ENCODE assay signal across 14 cellular contexts in the genomic region with DNA sequence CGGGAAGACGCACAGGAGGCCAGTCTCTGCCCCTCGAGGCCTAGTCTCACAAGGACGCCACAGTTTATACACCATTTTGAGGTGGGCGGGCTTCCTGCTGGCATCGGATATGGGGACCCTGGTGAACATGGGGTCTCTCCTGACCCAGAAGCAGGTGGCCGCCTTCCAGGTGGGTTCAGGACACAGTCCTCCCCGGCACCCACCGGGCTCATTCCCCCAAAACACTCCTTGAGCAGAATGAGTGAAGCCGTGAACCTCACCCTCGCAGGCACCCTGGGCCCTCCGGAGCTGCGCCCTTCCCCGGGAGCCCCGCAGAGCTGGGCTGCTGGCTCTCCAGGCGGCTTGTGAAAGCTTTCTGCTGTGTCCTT. TPM values are rescaled to one million over a fixed set of nuclear protein-coding genes. Genes with fewer than 3 reads are reported as not detected.
DNase-seq lines count a peak whose midpoint lies in the region; ATAC-seq, FAIRE-seq and TF ChIP-seq lines count a peak whose summit lies in the region.
"Had no signal": no experiment of that assay in that cellular context is flagged by ENCODE, and none has a peak within 500 bp of the region (broad histone marks: within the 10 kb centered on the region; RNA-seq: fewer than 3 reads in every experiment).

No MANE protein-coding gene starts in this region.

- H3K27me3 ChIP-seq in GM23338 (ENCODE audit: insufficient read depth) = peaks cover 28% of the 10 kb centered on the region

- no peaks in the 10 kb centered on the region for H3K9me3 ChIP-seq in kidney (ENCODE audit: control insufficient read depth in 1 of 2, low read length in 2 of 2)
- H3K9me3 ChIP-seq: A549, HAP-1, SK-N-SH had no signal

- no peaks in the 10 kb centered on the region for H3K79me2 ChIP-seq in GM23338 (replicated peaks; ENCODE audit: insufficient read depth)

- no peak for FAIRE-seq in kidney (lab: Jason Lieb, UNC)
- FAIRE-seq: A549 had no signal

- no peak overlapping the region for H2AFZ ChIP-seq in GM23338

- H3K9me3 Mint-ChIP-seq in activated CD4-positive, alpha-beta T cell treated with anti-CD3 and anti-CD28 coated beads, Interleukin-2, amount 10 ng/mL, durations not matched to agents 7 days and 5 days = no peaks in the 10 kb centered on the region
- H3K9me3 Mint-ChIP-seq in activated T-cell treated with anti-CD3 and anti-CD28 coated beads, Interleukin-2, amount 50 U/mL, for 4 hours = no peaks in the 10 kb centered on the region
- no peaks in the 10 kb centered on the region for H3K9me3 Mint-ChIP-seq in stimulated activated memory B cell treated with anti-CD40 and anti-IgM and Interleukin-4, amounts not matched to agents 10 μg/mL and 1 μg/mL and 100 μg/mL, for 72 hours
- H3K9me3 Mint-ChIP-seq in GM23338 = peaks cover 3% of the 10 kb centered on the region; the same call in 1 of the 3 replicates

- no peak for ATAC-seq in activated T-cell treated with anti-CD3 and anti-CD28 coated beads, Interleukin-2, amount 50 U/mL, for 4 hours
- no peak for ATAC-seq in stimulated activated memory B cell treated with anti-CD40 and anti-IgM and Interleukin-4, amounts not matched to agents 10 μg/mL and 1 μg/mL and 100 μg/mL, for 72 hours
- ATAC-seq in GM23338 = no peak
- ATAC-seq in HG03039 (IDR thresholded peaks at IDR 0.05; ENCODE audit: unreplicated experiment) = no peak
- ATAC-seq: A549 had no signal

- no peak overlapping the region for H3K9ac ChIP-seq in kidney (ENCODE audit: low read length in 2 of 2)
- H3K9ac ChIP-seq: SK-N-SH had no signal

- H3K4me3 ChIP-seq in kidney (ENCODE audit: low read length in 2 of 2) (no peak overlapping the region), GM23338 (no peak overlapping the region)
- H3K4me3 ChIP-seq: A549, HAP-1 had no signal

- DNase-seq in activated CD4-positive, alpha-beta T cell treated with anti-CD3 and anti-CD28 coated beads, Interleukin-2, amount 10 ng/mL, durations not matched to agents 7 days and 5 days = no peak
- no peak for DNase-seq in activated CD4-positive, alpha-beta T cell treated with anti-CD3 and anti-CD28 coated beads for 4 hours
- DNase-seq in activated T-cell treated with anti-CD3 and anti-CD28 coated beads, Interleukin-2, amount 50 U/mL, for 4 hours = no peak
- DNase-seq in kidney (peak; percentile 63), GM23338 (ENCODE audit: low spot score) (no peak), Ammon's horn (ENCODE audit: low spot score) (no peak)
- DNase-seq: activated CD4-positive, alpha-beta T cell treated with anti-CD3 and anti-CD28 coated beads for 48 hours; NCI-H1417; SK-N-SH; trophoblast cell had no signal

- peak overlapping the region; percentile 94 for H3K27ac Mint-ChIP-seq in activated CD4-positive, alpha-beta T cell treated with anti-CD3 and anti-CD28 coated beads, Interleukin-2, amount 10 ng/mL, durations not matched to agents 7 days and 5 days
- peak overlapping the region; percentile 94 for H3K27ac Mint-ChIP-seq in stimulated activated memory B cell treated with anti-CD40 and anti-IgM and Interleukin-4, amounts not matched to agents 10 μg/mL and 1 μg/mL and 100 μg/mL, for 72 hours
- H3K27ac Mint-ChIP-seq in GM23338 = no peak overlapping the region

- H3K4me1 Mint-ChIP-seq in activated CD4-positive, alpha-beta T cell treated with anti-CD3 and anti-CD28 coated beads, Interleukin-2, amount 10 ng/mL, durations not matched to agents 7 days and 5 days = peaks cover 67% of the 10 kb centered on the region
- H3K4me1 Mint-ChIP-seq in activated T-cell treated with anti-CD3 and anti-CD28 coated beads, Interleukin-2, amount 50 U/mL, for 4 hours (ENCODE audit: low read depth) = peaks cover 70% of the 10 kb centered on the region
- peaks cover 84% of the 10 kb centered on the region for H3K4me1 Mint-ChIP-seq in stimulated activated memory B cell treated with anti-CD40 and anti-IgM and Interleukin-4, amounts not matched to agents 10 μg/mL and 1 μg/mL and 100 μg/mL, for 72 hours
- H3K4me1 Mint-ChIP-seq in GM23338 = peaks cover 25% of the 10 kb centered on the region

- CTCF ChIA-PET in activated CD4-positive, alpha-beta T cell treated with anti-CD3 and anti-CD28 coated beads, Interleukin-2, amount 10 ng/mL, durations not matched to agents 7 days and 5 days (lab: Charles Lee) = no interaction called here

- H3K4me1 ChIP-seq in kidney (ENCODE audit: control insufficient read depth in 1 of 2, insufficient read depth in 1 of 2, low read depth in 1 of 2, low read length in 2 of 2) (peaks cover 0 to 4% of the 10 kb centered on the region in 2 donors), GM23338 (ENCODE audit: insufficient read depth) (peaks cover 12% of the 10 kb centered on the region)
- H3K4me1 ChIP-seq: A549 had no signal

- H3K9me2 ChIP-seq in GM23338 (ENCODE audit: insufficient read depth) = no peaks in the 10 kb centered on the region
- H3K9me2 ChIP-seq: SK-N-SH had no signal

- H3K27ac ChIP-seq in kidney (ENCODE audit: low read depth in 2 of 2, low read length in 2 of 2) (no peak overlapping the region), GM23338 (ENCODE audit: low read depth) (no peak overlapping the region)
- H3K27ac ChIP-seq: A549 had no signal

- peaks cover 25% of the 10 kb centered on the region for H3K36me3 Mint-ChIP-seq in activated CD4-positive, alpha-beta T cell treated with anti-CD3 and anti-CD28 coated beads, Interleukin-2, amount 10 ng/mL, durations not matched to agents 7 days and 5 days (ENCODE audit: low read depth)
- H3K36me3 Mint-ChIP-seq in activated T-cell treated with anti-CD3 and anti-CD28 coated beads, Interleukin-2, amount 50 U/mL, for 4 hours (ENCODE audit: insufficient read depth) = peaks cover 9% of the 10 kb centered on the region
- H3K36me3 Mint-ChIP-seq in stimulated activated memory B cell treated with anti-CD40 and anti-IgM and Interleukin-4, amounts not matched to agents 10 μg/mL and 1 μg/mL and 100 μg/mL, for 72 hours = peaks cover 29% of the 10 kb centered on the region
- H3K36me3 Mint-ChIP-seq in GM23338 (ENCODE audit: low read depth) = no peaks in the 10 kb centered on the region

- H3F3A ChIP-seq in GM23338 (replicated peaks; ENCODE audit: low read depth) = 0 out of 2 replicates have a peak, but pooled peaks cover 8% of the 10 kb centered on the region

- peak overlapping the region; percentile 87 for H3K4me3 Mint-ChIP-seq in activated CD4-positive, alpha-beta T cell treated with anti-CD3 and anti-CD28 coated beads, Interleukin-2, amount 10 ng/mL, durations not matched to agents 7 days and 5 days
- H3K4me3 Mint-ChIP-seq in activated T-cell treated with anti-CD3 and anti-CD28 coated beads, Interleukin-2, amount 50 U/mL, for 4 hours = peak overlapping the region; percentile 85
- peak overlapping the region; percentile 83 for H3K4me3 Mint-ChIP-seq in stimulated activated memory B cell treated with anti-CD40 and anti-IgM and Interleukin-4, amounts not matched to agents 10 μg/mL and 1 μg/mL and 100 μg/mL, for 72 hours
- no peak overlapping the region for H3K4me3 Mint-ChIP-seq in GM23338

- no peak overlapping the region for H3K4me2 ChIP-seq in GM23338
- H3K4me2 ChIP-seq: A549, SK-N-SH had no signal

- H3K27me3 Mint-ChIP-seq in activated CD4-positive, alpha-beta T cell treated with anti-CD3 and anti-CD28 coated beads, Interleukin-2, amount 10 ng/mL, durations not matched to agents 7 days and 5 days = no peaks in the 10 kb centered on the region
- no peaks in the 10 kb centered on the region for H3K27me3 Mint-ChIP-seq in activated T-cell treated with anti-CD3 and anti-CD28 coated beads, Interleukin-2, amount 50 U/mL, for 4 hours (ENCODE audit: low read depth)
- H3K27me3 Mint-ChIP-seq in stimulated activated memory B cell treated with anti-CD40 and anti-IgM and Interleukin-4, amounts not matched to agents 10 μg/mL and 1 μg/mL and 100 μg/mL, for 72 hours = no peaks in the 10 kb centered on the region
- peaks cover 36% of the 10 kb centered on the region for H3K27me3 Mint-ChIP-seq in GM23338 (ENCODE audit: insufficient read depth, low read depth, poor library complexity)

- intact Hi-C loops in kidney (cut with DNase I) = no loop called here

- no peaks in the 10 kb centered on the region; the same call in 1 of the 2 replicates for H4K20me1 ChIP-seq in GM23338 (replicated peaks; ENCODE audit: insufficient read depth)

- H3K36me3 ChIP-seq in kidney (ENCODE audit: control insufficient read depth in 1 of 2, insufficient read depth in 2 of 2, low read length in 2 of 2) (no peaks in the 10 kb centered on the region), GM23338 (ENCODE audit: insufficient read depth) (no peaks in the 10 kb centered on the region)
- H3K36me3 ChIP-seq: HAP-1 had no signal

- no peak for TF ChIP-seq CTCF in kidney (IDR thresholded peaks at IDR 0.05; ENCODE audit: borderline replicate concordance, extremely low read depth, insufficient read depth)
- no peak for TF ChIP-seq CTCF in GM23338 (conservative IDR thresholded peaks at IDR 0.05; ENCODE audit: low read depth in 2 of 2)

- POLR2A ChIA-PET in activated CD4-positive, alpha-beta T cell treated with anti-CD3 and anti-CD28 coated beads, Interleukin-2, amount 10 ng/mL, durations not matched to agents 7 days and 5 days (lab: Charles Lee) = no interaction called here

TF ChIP-seq in GM23338, 12 proteins besides CTCF, POLR2A, EP300 and RAD21 (continues in another document):
- TF ChIP-seq JUNB (IDR thresholded peaks at IDR 0.05; ENCODE audit: unreplicated experiment) = no peak

RNA-seq across cellular contexts. Expression of a gene that starts 6.5 kb away (rescaled TPM):
- 10 to 100 TPM; 36.9 to 37.1 TPM for total RNA-seq in activated CD4-positive, alpha-beta T cell treated with anti-CD3 and anti-CD28 coated beads, Interleukin-2, amount 10 ng/mL, durations not matched to agents 7 days and 5 days
- total RNA-seq in activated T-cell treated with anti-CD3 and anti-CD28 coated beads, Interleukin-2, amount 50 U/mL, for 4 hours = 10 to 100 TPM; 62.7 to 80.8 (median 75.2) TPM
- 17.2 TPM for total RNA-seq in kidney
- polyA plus RNA-seq in kidney (ENCODE audit: insufficient read depth, low read depth, low replicate concordance) = 4.3 TPM
- 5.0 and 6.4 TPM in 2 replicates for total RNA-seq in GM23338 (2014; rRNA removed; shearing (Covaris generic))
- polyA plus RNA-seq in GM23338 (2016; fragmentation: Nextera tagmentation; extraction: Ambion mirVana) = 2.7 and 3.9 TPM in 2 replicates
